In the genomic region with DNA sequence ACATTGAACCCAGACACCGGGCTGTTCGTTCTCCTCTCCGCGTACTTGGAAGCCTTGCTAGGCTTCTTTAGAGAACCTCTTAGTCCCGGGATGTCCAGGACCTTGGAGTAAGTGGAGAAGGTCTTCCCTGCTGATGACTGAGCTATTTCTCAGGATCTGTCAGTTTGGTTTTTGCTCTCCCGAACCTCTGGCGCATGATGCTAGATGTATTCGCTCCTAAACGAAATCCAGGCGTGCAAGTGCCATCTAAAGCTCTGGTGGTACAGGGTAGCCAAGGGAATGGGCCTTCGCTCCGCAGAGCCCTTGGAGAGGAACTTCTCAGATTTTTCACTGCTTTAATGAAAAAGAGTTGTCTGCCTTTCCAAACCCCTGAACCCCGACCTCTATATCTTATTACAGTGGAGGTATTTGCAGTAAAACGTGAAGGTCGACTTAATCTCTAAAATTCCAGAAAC, we compare ENCODE assay signal across 8 cellular contexts. TPM values are rescaled to one million over a fixed set of nuclear protein-coding genes. Genes with fewer than 3 reads are reported as not detected.
DNase-seq lines count a peak whose midpoint lies in the region; ATAC-seq and TF ChIP-seq lines count a peak whose summit lies in the region.

No MANE protein-coding gene starts in this region.

- peak overlapping the region; percentile 94 to 96 (median 96) for H3K27ac ChIP-seq in gastrocnemius medialis

- no peak for DNase-seq in activated T-cell treated with anti-CD3 and anti-CD28 coated beads, Interleukin-2, amount 50 U/mL, for 24 hours
- DNase-seq in activated T-cell treated with anti-CD3 and anti-CD28 coated beads, Interleukin-2, amount 50 U/mL, for 1 hour = no peak
- DNase-seq in WTC11 (ENCODE audit: low spot score) (no peak), glutamatergic neuron (no peak), gastrocnemius medialis (no peak), SW480 (ENCODE audit: low spot score) (no peak)

- H3K27ac Mint-ChIP-seq in activated T-cell treated with anti-CD3 and anti-CD28 coated beads, Interleukin-2, amount 50 U/mL, for 24 hours = peak overlapping the region; percentile 99
- H3K27ac Mint-ChIP-seq in WTC11 = peak overlapping the region; percentile 98
- H3K27ac Mint-ChIP-seq in glutamatergic neuron (ENCODE audit: unreplicated experiment) = peak overlapping the region; percentile 98

- H3K9me3 Mint-ChIP-seq in activated T-cell treated with anti-CD3 and anti-CD28 coated beads, Interleukin-2, amount 50 U/mL, for 24 hours = no peaks in the 10 kb centered on the region
- H3K9me3 Mint-ChIP-seq in WTC11 (no peaks in the 10 kb centered on the region), glutamatergic neuron (ENCODE audit: unreplicated experiment) (peaks cover 8% of the 10 kb centered on the region)

- TF ChIP-seq POLR2A in gastrocnemius medialis (IDR thresholded peaks at IDR 0.05) = no peak

- ATAC-seq in WTC11 (no peak), gastrocnemius medialis (peak in 1 of 2 donors; percentile 10), GM18867 (IDR thresholded peaks at IDR 0.05; ENCODE audit: unreplicated experiment) (no peak), HG03095 (IDR thresholded peaks at IDR 0.05; ENCODE audit: unreplicated experiment) (no peak)

- H3K36me3 ChIP-seq in gastrocnemius medialis = no peaks in the 10 kb centered on the region

- TF ChIP-seq CTCF in WTC11 (IDR thresholded peaks at IDR 0.05) = no peak
- no peak for TF ChIP-seq CTCF in glutamatergic neuron (IDR thresholded peaks at IDR 0.05; ENCODE audit: partially characterized antibody, unreplicated experiment)
- no peak for TF ChIP-seq CTCF in gastrocnemius medialis (IDR thresholded peaks at IDR 0.05 in 4 of 5, conservative IDR thresholded peaks at IDR 0.05 in 1 of 5)

- peaks cover 35 to 43% of the 10 kb centered on the region in 2 donors for H3K4me1 ChIP-seq in gastrocnemius medialis

- no peaks in the 10 kb centered on the region for H3K9me3 ChIP-seq in gastrocnemius medialis

- peak overlapping the region; percentile 99 for H3K4me3 Mint-ChIP-seq in activated T-cell treated with anti-CD3 and anti-CD28 coated beads, Interleukin-2, amount 50 U/mL, for 24 hours
- H3K4me3 Mint-ChIP-seq in WTC11 = peak overlapping the region; percentile 98
- H3K4me3 Mint-ChIP-seq in glutamatergic neuron (ENCODE audit: unreplicated experiment) = peak overlapping the region; percentile 99

- CTCF ChIA-PET in WTC11 (lab: Charles Lee) = interaction anchor here (0.9 to 2.1 kb wide), 5 partner anchors 46 to 378 kb away, joined by 3 to 12 read pairs (median 3); no protein-coding TSS in a partner anchor

- POLR2A ChIA-PET in WTC11 (lab: Charles Lee) = interaction anchor here (0.7 to 1.9 kb wide), 6 partner anchors 22 to 553 kb away, joined by 3 to 10 read pairs (median 4); a partner anchor contains a TSS

- no peaks in the 10 kb centered on the region for H3K27me3 Mint-ChIP-seq in activated T-cell treated with anti-CD3 and anti-CD28 coated beads, Interleukin-2, amount 50 U/mL, for 24 hours
- H3K27me3 Mint-ChIP-seq in WTC11 (ENCODE audit: low read depth) (no peaks in the 10 kb centered on the region), glutamatergic neuron (ENCODE audit: unreplicated experiment) (peaks cover 10% of the 10 kb centered on the region)

- peaks cover 64% of the 10 kb centered on the region for H3K36me3 Mint-ChIP-seq in activated T-cell treated with anti-CD3 and anti-CD28 coated beads, Interleukin-2, amount 50 U/mL, for 24 hours (ENCODE audit: low read depth)
- H3K36me3 Mint-ChIP-seq in WTC11 (peaks cover 9% of the 10 kb centered on the region), glutamatergic neuron (ENCODE audit: unreplicated experiment) (no peaks in the 10 kb centered on the region)

- in situ Hi-C loops in gastrocnemius medialis (cut with MboI; ENCODE audit: low sequenced_read_pairs in 4 of 4) = no loop called here

- intact Hi-C loops in gastrocnemius medialis (cut with DNase I; ENCODE audit: low total_unique reads) = loop anchor here (2.0 to 5.0 kb wide), 2 partner anchors 66 to 89 kb away; a partner anchor contains a TSS

- H3K4me3 ChIP-seq in gastrocnemius medialis = peak overlapping the region; percentile 65 to 90 (median 85)

- no peaks in the 10 kb centered on the region for H3K27me3 ChIP-seq in gastrocnemius medialis

- H3K4me1 Mint-ChIP-seq in activated T-cell treated with anti-CD3 and anti-CD28 coated beads, Interleukin-2, amount 50 U/mL, for 24 hours (ENCODE audit: low read depth) = peaks cover 72% of the 10 kb centered on the region
- peaks cover 27% of the 10 kb centered on the region for H3K4me1 Mint-ChIP-seq in WTC11
- H3K4me1 Mint-ChIP-seq in glutamatergic neuron (ENCODE audit: low read depth, unreplicated experiment) = peaks cover 11% of the 10 kb centered on the region

TF ChIP-seq in WTC11, 78 proteins besides CTCF, POLR2A, EP300 and RAD21:
- no peak for TF ChIP-seq GTF2I (CRISPR knock-in tag; conservative IDR thresholded peaks at IDR 0.05)
- TF ChIP-seq, protein P1, sequence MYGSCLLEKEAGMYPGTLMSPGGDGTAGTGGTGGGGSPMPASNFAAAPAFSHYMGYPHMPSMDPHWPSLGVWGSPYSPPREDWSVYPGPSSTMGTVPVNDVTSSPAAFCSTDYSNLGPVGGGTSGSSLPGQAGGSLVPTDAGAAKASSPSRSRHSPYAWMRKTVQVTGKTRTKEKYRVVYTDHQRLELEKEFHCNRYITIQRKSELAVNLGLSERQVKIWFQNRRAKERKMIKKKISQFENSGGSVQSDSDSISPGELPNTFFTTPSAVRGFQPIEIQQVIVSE (CRISPR knock-in tag; IDR thresholded peaks at IDR 0.05; ENCODE audit: borderline replicate concordance) = no peak
- TF ChIP-seq RELA (CRISPR knock-in tag; IDR thresholded peaks at IDR 0.05; ENCODE audit: borderline replicate concordance) = no peak
- TF ChIP-seq ESRRA (CRISPR knock-in tag; IDR thresholded peaks at IDR 0.05; ENCODE audit: borderline replicate concordance) = no peak
- TF ChIP-seq NFATC4 (CRISPR knock-in tag; IDR thresholded peaks at IDR 0.05) = no peak
- no peak for TF ChIP-seq JUN (CRISPR knock-in tag; IDR thresholded peaks at IDR 0.05)
- no peak for TF ChIP-seq MYBL2 (CRISPR knock-in tag; IDR thresholded peaks at IDR 0.05)
- no peak for TF ChIP-seq ZNF423 (CRISPR knock-in tag; IDR thresholded peaks at IDR 0.05)
- TF ChIP-seq TCF7 (CRISPR knock-in tag; IDR thresholded peaks at IDR 0.05; ENCODE audit: low read depth) = no peak
- TF ChIP-seq HMGA2 (CRISPR knock-in tag; IDR thresholded peaks at IDR 0.05) = no peak
- no peak for TF ChIP-seq TEAD1 (CRISPR knock-in tag; IDR thresholded peaks at IDR 0.05)
- TF ChIP-seq, protein P2, sequence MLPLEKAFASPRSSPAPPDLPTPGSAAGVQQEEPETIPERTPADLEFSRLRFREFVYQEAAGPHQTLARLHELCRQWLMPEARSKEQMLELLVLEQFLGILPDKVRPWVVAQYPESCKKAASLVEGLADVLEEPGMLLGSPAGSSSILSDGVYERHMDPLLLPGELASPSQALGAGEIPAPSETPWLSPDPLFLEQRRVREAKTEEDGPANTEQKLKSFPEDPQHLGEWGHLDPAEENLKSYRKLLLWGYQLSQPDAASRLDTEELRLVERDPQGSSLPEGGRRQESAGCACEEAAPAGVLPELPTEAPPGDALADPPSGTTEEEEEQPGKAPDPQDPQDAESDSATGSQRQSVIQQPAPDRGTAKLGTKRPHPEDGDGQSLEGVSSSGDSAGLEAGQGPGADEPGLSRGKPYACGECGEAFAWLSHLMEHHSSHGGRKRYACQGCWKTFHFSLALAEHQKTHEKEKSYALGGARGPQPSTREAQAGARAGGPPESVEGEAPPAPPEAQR (CRISPR knock-in tag; IDR thresholded peaks at IDR 0.05) = no peak
- TF ChIP-seq, protein P3, sequence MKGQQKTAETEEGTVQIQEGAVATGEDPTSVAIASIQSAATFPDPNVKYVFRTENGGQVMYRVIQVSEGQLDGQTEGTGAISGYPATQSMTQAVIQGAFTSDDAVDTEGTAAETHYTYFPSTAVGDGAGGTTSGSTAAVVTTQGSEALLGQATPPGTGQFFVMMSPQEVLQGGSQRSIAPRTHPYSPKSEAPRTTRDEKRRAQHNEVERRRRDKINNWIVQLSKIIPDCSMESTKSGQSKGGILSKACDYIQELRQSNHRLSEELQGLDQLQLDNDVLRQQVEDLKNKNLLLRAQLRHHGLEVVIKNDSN (CRISPR knock-in tag; IDR thresholded peaks at IDR 0.05) = no peak
- TF ChIP-seq ZNF232 (CRISPR knock-in tag; IDR thresholded peaks at IDR 0.05) = no peak
- TF ChIP-seq ZNF396 (CRISPR knock-in tag; IDR thresholded peaks at IDR 0.05; ENCODE audit: borderline replicate concordance) = no peak
- TF ChIP-seq ZNF138 (CRISPR knock-in tag; conservative IDR thresholded peaks at IDR 0.05) = no peak
- no peak for TF ChIP-seq ELF4 (CRISPR knock-in tag; IDR thresholded peaks at IDR 0.05; ENCODE audit: low read depth)
- TF ChIP-seq, protein P4, sequence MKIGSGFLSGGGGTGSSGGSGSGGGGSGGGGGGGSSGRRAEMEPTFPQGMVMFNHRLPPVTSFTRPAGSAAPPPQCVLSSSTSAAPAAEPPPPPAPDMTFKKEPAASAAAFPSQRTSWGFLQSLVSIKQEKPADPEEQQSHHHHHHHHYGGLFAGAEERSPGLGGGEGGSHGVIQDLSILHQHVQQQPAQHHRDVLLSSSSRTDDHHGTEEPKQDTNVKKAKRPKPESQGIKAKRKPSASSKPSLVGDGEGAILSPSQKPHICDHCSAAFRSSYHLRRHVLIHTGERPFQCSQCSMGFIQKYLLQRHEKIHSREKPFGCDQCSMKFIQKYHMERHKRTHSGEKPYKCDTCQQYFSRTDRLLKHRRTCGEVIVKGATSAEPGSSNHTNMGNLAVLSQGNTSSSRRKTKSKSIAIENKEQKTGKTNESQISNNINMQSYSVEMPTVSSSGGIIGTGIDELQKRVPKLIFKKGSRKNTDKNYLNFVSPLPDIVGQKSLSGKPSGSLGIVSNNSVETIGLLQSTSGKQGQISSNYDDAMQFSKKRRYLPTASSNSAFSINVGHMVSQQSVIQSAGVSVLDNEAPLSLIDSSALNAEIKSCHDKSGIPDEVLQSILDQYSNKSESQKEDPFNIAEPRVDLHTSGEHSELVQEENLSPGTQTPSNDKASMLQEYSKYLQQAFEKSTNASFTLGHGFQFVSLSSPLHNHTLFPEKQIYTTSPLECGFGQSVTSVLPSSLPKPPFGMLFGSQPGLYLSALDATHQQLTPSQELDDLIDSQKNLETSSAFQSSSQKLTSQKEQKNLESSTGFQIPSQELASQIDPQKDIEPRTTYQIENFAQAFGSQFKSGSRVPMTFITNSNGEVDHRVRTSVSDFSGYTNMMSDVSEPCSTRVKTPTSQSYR (CRISPR knock-in tag; IDR thresholded peaks at IDR 0.05) = no peak
TF ChIP-seq in WTC11: peak in this region for 0.

RNA-seq across cellular contexts. Expression of a gene that starts 0.5 kb away (rescaled TPM):
- total RNA-seq in WTC11 (2021) (72.8 to 79.1 TPM (median 72.9 TPM) in 3 replicates), glutamatergic neuron (ENCODE audit: unreplicated experiment) (64.1 TPM), gastrocnemius medialis (10 to 100 TPM; 39.2 to 55.0 (median 48.4) TPM)

RNA-seq across cellular contexts. Expression of a gene that starts 0.8 kb away (rescaled TPM):
- total RNA-seq in WTC11 (2021) (30.0 to 32.6 TPM (median 30.5 TPM) in 3 replicates), glutamatergic neuron (ENCODE audit: unreplicated experiment) (18.6 TPM), gastrocnemius medialis (10 to 100 TPM; 17.4 to 18.7 (median 18.1) TPM)
